In genomic region chr13:48770372-48770771, GRCh38 we compare ENCODE assay signal across 1 cellular context.
TF ChIP-seq lines count a peak whose summit lies in the region.

No MANE protein-coding gene starts in this region.

TF ChIP-seq in IMR-90, 13 proteins besides CTCF, POLR2A, EP300 and RAD21 (continued from another document):
- TF ChIP-seq USF2 (IDR thresholded peaks at IDR 0.05; ENCODE audit: low read depth, low read length), result no peak
- TF ChIP-seq ELK1 (IDR thresholded peaks at IDR 0.05; ENCODE audit: borderline replicate concordance, low read depth, low read length), result no peak
TF ChIP-seq in IMR-90: peak in this region for 0.
